33 cellular contexts compared by ENCODE assay signal in the genomic region with DNA sequence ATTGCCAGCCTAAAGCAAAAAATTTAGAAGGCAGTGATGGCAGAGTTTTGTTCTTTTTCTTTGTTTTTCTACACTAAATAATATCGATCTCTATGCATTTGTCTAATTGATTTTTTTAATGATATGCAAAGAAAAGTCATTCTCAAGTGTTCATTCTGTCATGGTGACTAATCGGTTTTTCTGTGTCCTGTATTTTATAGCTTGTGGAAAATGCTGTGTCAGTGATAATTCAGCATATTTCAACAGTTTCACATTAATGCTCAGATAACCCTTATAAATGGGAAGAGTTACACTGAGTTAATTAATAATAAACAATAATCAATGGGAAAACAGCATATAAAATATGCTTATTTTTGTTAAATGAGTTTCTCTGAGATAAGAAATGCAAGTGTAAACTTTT.
"Had no signal": no experiment of that assay in that cellular context is flagged by ENCODE, and none has a peak within 500 bp of the region (broad histone marks: within the 10 kb centered on the region; RNA-seq: fewer than 3 reads in every experiment).

No MANE protein-coding gene starts in this region.

- ATAC-seq: activated CD4-positive, alpha-beta T cell treated with anti-CD3 and anti-CD28 coated beads for 36 hours; activated CD4-positive, CD25-positive, alpha-beta regulatory T cell treated with anti-CD3 and anti-CD28 coated beads, Interleukin-2, amount 50 U/mL, for 24 hours; activated CD8-positive, alpha-beta T cell treated with anti-CD3 and anti-CD28 coated beads, Interleukin-2, amount 10 ng/mL, durations not matched to agents 7 days and 5 days; activated naive CD8-positive, alpha-beta T cell treated with anti-CD3 and anti-CD28 coated beads, Interleukin-2, amount 50 U/mL, for 24 hours; WTC11 had no signal

- H3K9ac ChIP-seq: KMS-11 had no signal

- H2AFZ ChIP-seq: PC-9 had no signal

- H3K4me3 Mint-ChIP-seq: activated CD4-positive, alpha-beta T cell treated with anti-CD3 and anti-CD28 coated beads for 36 hours; activated CD4-positive, alpha-beta T cell treated with anti-CD3 and anti-CD28 coated beads, Interleukin-2, amount 10 ng/mL, durations not matched to agents 7 days and 5 days; activated CD8-positive, alpha-beta T cell treated with anti-CD3 and anti-CD28 coated beads, Interleukin-2, amount 10 ng/mL, durations not matched to agents 7 days and 5 days; activated naive CD4-positive, alpha-beta T cell treated with anti-CD3 and anti-CD28 coated beads, Interleukin-2, amount 10 ng/mL, durations not matched to agents 7 days and 5 days; activated naive CD8-positive, alpha-beta T cell; activated naive CD8-positive, alpha-beta T cell treated with anti-CD3 and anti-CD28 coated beads, Interleukin-2, amount 50 U/mL, for 24 hours; activated T-cell treated with anti-CD3 and anti-CD28 coated beads, Interleukin-2, amount 50 U/mL, for 24 hours; brain; WTC11 had no signal

- H3K36me3 Mint-ChIP-seq: activated naive CD4-positive, alpha-beta T cell treated with anti-CD3 and anti-CD28 coated beads, Interleukin-2, amount 10 ng/mL, durations not matched to agents 7 days and 5 days; activated naive CD8-positive, alpha-beta T cell; brain; WTC11 had no signal

- FAIRE-seq: bronchial epithelial cell, RCC 7860 had no signal

- H3K4me3 ChIP-seq: PC-9 had no signal

- H3K27me3 Mint-ChIP-seq: activated CD4-positive, alpha-beta T cell treated with anti-CD3 and anti-CD28 coated beads for 36 hours; activated CD4-positive, alpha-beta T cell treated with anti-CD3 and anti-CD28 coated beads, Interleukin-2, amount 10 ng/mL, durations not matched to agents 7 days and 5 days; activated naive CD4-positive, alpha-beta T cell treated with anti-CD3 and anti-CD28 coated beads, Interleukin-2, amount 10 ng/mL, durations not matched to agents 7 days and 5 days; activated naive CD8-positive, alpha-beta T cell; activated naive CD8-positive, alpha-beta T cell treated with anti-CD3 and anti-CD28 coated beads, Interleukin-2, amount 50 U/mL, for 24 hours; activated T-cell treated with anti-CD3 and anti-CD28 coated beads, Interleukin-2, amount 50 U/mL, for 24 hours had no signal

- H3K4me2 ChIP-seq: KMS-11, PC-9 had no signal

- H3K4me1 Mint-ChIP-seq: activated CD4-positive, alpha-beta T cell treated with anti-CD3 and anti-CD28 coated beads for 36 hours; activated CD4-positive, alpha-beta T cell treated with anti-CD3 and anti-CD28 coated beads, Interleukin-2, amount 10 ng/mL, durations not matched to agents 7 days and 5 days; activated naive CD4-positive, alpha-beta T cell treated with anti-CD3 and anti-CD28 coated beads, Interleukin-2, amount 10 ng/mL, durations not matched to agents 7 days and 5 days; activated naive CD8-positive, alpha-beta T cell treated with anti-CD3 and anti-CD28 coated beads, Interleukin-2, amount 50 U/mL, for 24 hours; brain; WTC11 had no signal

- H3K27ac Mint-ChIP-seq: activated CD4-positive, alpha-beta T cell treated with anti-CD3 and anti-CD28 coated beads for 36 hours; activated CD4-positive, alpha-beta T cell treated with anti-CD3 and anti-CD28 coated beads, Interleukin-2, amount 10 ng/mL, durations not matched to agents 7 days and 5 days; activated CD8-positive, alpha-beta T cell treated with anti-CD3 and anti-CD28 coated beads, Interleukin-2, amount 10 ng/mL, durations not matched to agents 7 days and 5 days; activated naive CD4-positive, alpha-beta T cell treated with anti-CD3 and anti-CD28 coated beads, Interleukin-2, amount 10 ng/mL, durations not matched to agents 7 days and 5 days; activated naive CD8-positive, alpha-beta T cell; activated naive CD8-positive, alpha-beta T cell treated with anti-CD3 and anti-CD28 coated beads, Interleukin-2, amount 50 U/mL, for 24 hours; activated T-cell treated with anti-CD3 and anti-CD28 coated beads, Interleukin-2, amount 50 U/mL, for 24 hours; brain; WTC11 had no signal

- DNase-seq: activated CD4-positive, alpha-beta T cell treated with anti-CD3 and anti-CD28 coated beads for 36 hours; activated CD4-positive, alpha-beta T cell treated with anti-CD3 and anti-CD28 coated beads, Interleukin-2, amount 10 ng/mL, durations not matched to agents 7 days and 5 days; activated CD4-positive, alpha-beta T cell treated with anti-CD3 and anti-CD28 coated beads, Interleukin-2, amount 50 U/mL, for 48 hours; activated CD8-positive, alpha-beta T cell treated with anti-CD3 and anti-CD28 coated beads, Interleukin-2, amount 10 ng/mL, durations not matched to agents 7 days and 5 days; activated naive CD4-positive, alpha-beta T cell treated with anti-CD3 and anti-CD28 coated beads, Interleukin-2, amount 10 ng/mL, durations not matched to agents 7 days and 5 days; activated naive CD8-positive, alpha-beta T cell treated with anti-CD3 and anti-CD28 coated beads, Interleukin-2, amount 50 U/mL, for 24 hours; activated T-cell treated with anti-CD3 and anti-CD28 coated beads, Interleukin-2, amount 50 U/mL, for 24 hours; anterior cingulate cortex; caudate nucleus; cerebellar nuclear complex; NCI-H1092 treated with DMSO at 0.1 percent for 48 hours; NCI-H1417; NCI-H146; NCI-H187; NCI-H2029 treated with DMSO at 0.1 percent for 48 hours; NCI-H345; NCI-H510A; NCI-H526; NCI-H748 treated with DMSO at 0.1 percent for 48 hours; NK-92 treated with Interleukin-12 subunit alpha and Interleukin-12 subunit beta, amount 100 ng/mL, for 24 hours; PC-9; Right ventricle myocardium superior; SW 1271; T-helper 1 cell; T-helper 2 cell; T-helper 9 cell had no signal

- H3K27ac ChIP-seq: KMS-11, PC-9 had no signal
